ENCODE assay signal across 16 cellular contexts in genomic region chr7:47951374-47951773, GRCh38. TPM values are rescaled to one million over a fixed set of nuclear protein-coding genes. Genes with fewer than 3 reads are reported as not detected.
DNase-seq lines count a peak whose midpoint lies in the region; ATAC-seq and TF ChIP-seq lines count a peak whose summit lies in the region.
"Had no signal": no experiment of that assay in that cellular context is flagged by ENCODE, and none has a peak within 500 bp of the region (broad histone marks: within the 10 kb centered on the region; RNA-seq: fewer than 3 reads in every experiment).

No MANE protein-coding gene starts in this region.

- H3K9me3 Mint-ChIP-seq in type B pancreatic cell = no peaks in the 10 kb centered on the region
- H3K9me3 Mint-ChIP-seq: T-helper 2 cell treated with Interferon-gamma antibody and Interleukin-4, amounts not matched to agents 5 μg/mL and 100 μg/mL, for 36 hours had no signal

- intact Hi-C loops in heart right ventricle (cut with DNase I) = no loop called here
- intact Hi-C loops in right cardiac atrium (cut with DNase I) = no loop called here

- H3K27me3 Mint-ChIP-seq in type B pancreatic cell = no peaks in the 10 kb centered on the region

- no peak for ATAC-seq in heart right ventricle
- ATAC-seq in right cardiac atrium = no peak
- ATAC-seq in left lobe of liver = peak; percentile 84
- no peak for ATAC-seq in GM21381 (IDR thresholded peaks at IDR 0.05; ENCODE audit: unreplicated experiment)

- peak overlapping the region; percentile 89 for H3K27ac Mint-ChIP-seq in type B pancreatic cell
- H3K27ac Mint-ChIP-seq: T-helper 2 cell treated with Interferon-gamma antibody and Interleukin-4, amounts not matched to agents 5 μg/mL and 100 μg/mL, for 36 hours had no signal

- H3K36me3 ChIP-seq in heart right ventricle = peaks cover 0 to 32% (median 5%) of the 10 kb centered on the region in 9 donors

- peaks cover 16% of the 10 kb centered on the region for H3K4me1 Mint-ChIP-seq in type B pancreatic cell (ENCODE audit: unreplicated experiment)

- DNase-seq in heart right ventricle (no peak), right cardiac atrium (no peak), NCI-H345 treated with DMSO at 0.1 percent for 48 hours (lab: John Stamatoyannopoulos, UW; ENCODE audit: unreplicated experiment) (peak; percentile 2), left lobe of liver (ENCODE audit: low spot score) (no peak), type B pancreatic cell (ENCODE audit: extremely low spot score, unreplicated experiment) (no peak), T-helper 1 cell (no peak)
- DNase-seq in central memory CD4-positive, alpha-beta T cell = no peak
- DNase-seq: activated CD4-positive, CD25-positive, alpha-beta regulatory T cell treated with anti-CD3 and anti-CD28 coated beads, Interleukin-2, amount 50 U/mL, for 72 hours; caudate nucleus; effector CD4-positive, alpha-beta T cell; NCI-H2081 treated with DMSO at 0.1 percent for 48 hours; stimulated activated CD4-positive, alpha-beta T cell treated with anti-CD3 and anti-CD28 coated beads, Interleukin-2, amount 100 ng/mL, for 24 hours had no signal

- peak overlapping the region in 8 of 10 donors; percentile 8 to 97 (median 60) for H3K27ac ChIP-seq in heart right ventricle
- H3K27ac ChIP-seq in right cardiac atrium (ENCODE audit: low read length) = no peak overlapping the region
- H3K27ac ChIP-seq: neutrophil, SJSA1 had no signal

- no peak overlapping the region for H3K4me3 ChIP-seq in heart right ventricle
- no peak overlapping the region for H3K4me3 ChIP-seq in right cardiac atrium (ENCODE audit: low read length)
- H3K4me3 ChIP-seq: SJSA1 had no signal

- H3K4me3 Mint-ChIP-seq in type B pancreatic cell = no peak overlapping the region
- H3K4me3 Mint-ChIP-seq: T-helper 2 cell treated with Interferon-gamma antibody and Interleukin-4, amounts not matched to agents 5 μg/mL and 100 μg/mL, for 36 hours had no signal

- H3K4me1 ChIP-seq in heart right ventricle (peaks cover 3 to 55% (median 17%) of the 10 kb centered on the region in 9 donors), right cardiac atrium (ENCODE audit: control insufficient read depth, insufficient read depth, low read length) (no peaks in the 10 kb centered on the region)

- H3K36me3 Mint-ChIP-seq in type B pancreatic cell = peaks cover 17% of the 10 kb centered on the region

- no peak for TF ChIP-seq CTCF in heart right ventricle (IDR thresholded peaks at IDR 0.05)
- TF ChIP-seq CTCF in type B pancreatic cell (conservative IDR thresholded peaks at IDR 0.05) = no peak

- no peaks in the 10 kb centered on the region for H3K27me3 ChIP-seq in heart right ventricle
- H3K27me3 ChIP-seq in right cardiac atrium (ENCODE audit: control insufficient read depth, insufficient read depth) = no peaks in the 10 kb centered on the region
- H3K27me3 ChIP-seq: neutrophil, SJSA1 had no signal

- no peaks in the 10 kb centered on the region for H3K9me3 ChIP-seq in heart right ventricle
- no peaks in the 10 kb centered on the region for H3K9me3 ChIP-seq in right cardiac atrium (ENCODE audit: control insufficient read depth, low read length)
- H3K9me3 ChIP-seq: neutrophil, SJSA1 had no signal

RNA-seq across cellular contexts. Expression of gene PKD1L1, which starts 3.1 kb away (rescaled TPM):
- total RNA-seq in heart right ventricle = 1 to 10 TPM; 1.5 to 3.7 (median 2.4) TPM
- polyA plus RNA-seq in heart right ventricle = 1 to 10 TPM; 1.6 to 4.7 TPM
- total RNA-seq in right cardiac atrium = 1 to 10 TPM in 1 of 4 donors, under 1 TPM in 3; 0.79 to 1.5 (median 0.90) TPM
- polyA plus RNA-seq in right cardiac atrium = 0.81 TPM
- 0.45 TPM for total RNA-seq in left lobe of liver
- total RNA-seq in type B pancreatic cell (ENCODE audit: low replicate concordance) = 0.17 and 0.67 TPM in 2 replicates

RNA-seq across cellular contexts. Expression of gene HUS1, which starts 28.0 kb away (rescaled TPM):
- total RNA-seq in heart right ventricle (10 to 100 TPM; 21.5 to 35.9 (median 28.1) TPM), right cardiac atrium (10 to 100 TPM; 21.9 to 25.7 (median 24.3) TPM), left lobe of liver (15.4 TPM), type B pancreatic cell (ENCODE audit: low replicate concordance) (26.4 and 34.5 TPM in 2 replicates)
- polyA plus RNA-seq in heart right ventricle (10 to 100 TPM in 1 of 2 donors, 1 to 10 TPM in 1; 9.6 to 11.6 TPM), right cardiac atrium (13.2 TPM)
